1 cellular context compared by ENCODE assay signal in genomic region chr7:3042861-3043489, GRCh38.
TF ChIP-seq lines count a peak whose summit lies in the region.

No MANE protein-coding gene starts in this region.

TF ChIP-seq in HepG2, 621 proteins besides CTCF, POLR2A, EP300 and RAD21:
- TF ChIP-seq USF2 (IDR thresholded peaks at IDR 0.05; ENCODE audit: low read depth, low read length) = no peak
- TF ChIP-seq USF2 (CRISPR knock-in tag; IDR thresholded peaks at IDR 0.05; ENCODE audit: borderline replicate concordance) = no peak
- TF ChIP-seq, protein P1, sequence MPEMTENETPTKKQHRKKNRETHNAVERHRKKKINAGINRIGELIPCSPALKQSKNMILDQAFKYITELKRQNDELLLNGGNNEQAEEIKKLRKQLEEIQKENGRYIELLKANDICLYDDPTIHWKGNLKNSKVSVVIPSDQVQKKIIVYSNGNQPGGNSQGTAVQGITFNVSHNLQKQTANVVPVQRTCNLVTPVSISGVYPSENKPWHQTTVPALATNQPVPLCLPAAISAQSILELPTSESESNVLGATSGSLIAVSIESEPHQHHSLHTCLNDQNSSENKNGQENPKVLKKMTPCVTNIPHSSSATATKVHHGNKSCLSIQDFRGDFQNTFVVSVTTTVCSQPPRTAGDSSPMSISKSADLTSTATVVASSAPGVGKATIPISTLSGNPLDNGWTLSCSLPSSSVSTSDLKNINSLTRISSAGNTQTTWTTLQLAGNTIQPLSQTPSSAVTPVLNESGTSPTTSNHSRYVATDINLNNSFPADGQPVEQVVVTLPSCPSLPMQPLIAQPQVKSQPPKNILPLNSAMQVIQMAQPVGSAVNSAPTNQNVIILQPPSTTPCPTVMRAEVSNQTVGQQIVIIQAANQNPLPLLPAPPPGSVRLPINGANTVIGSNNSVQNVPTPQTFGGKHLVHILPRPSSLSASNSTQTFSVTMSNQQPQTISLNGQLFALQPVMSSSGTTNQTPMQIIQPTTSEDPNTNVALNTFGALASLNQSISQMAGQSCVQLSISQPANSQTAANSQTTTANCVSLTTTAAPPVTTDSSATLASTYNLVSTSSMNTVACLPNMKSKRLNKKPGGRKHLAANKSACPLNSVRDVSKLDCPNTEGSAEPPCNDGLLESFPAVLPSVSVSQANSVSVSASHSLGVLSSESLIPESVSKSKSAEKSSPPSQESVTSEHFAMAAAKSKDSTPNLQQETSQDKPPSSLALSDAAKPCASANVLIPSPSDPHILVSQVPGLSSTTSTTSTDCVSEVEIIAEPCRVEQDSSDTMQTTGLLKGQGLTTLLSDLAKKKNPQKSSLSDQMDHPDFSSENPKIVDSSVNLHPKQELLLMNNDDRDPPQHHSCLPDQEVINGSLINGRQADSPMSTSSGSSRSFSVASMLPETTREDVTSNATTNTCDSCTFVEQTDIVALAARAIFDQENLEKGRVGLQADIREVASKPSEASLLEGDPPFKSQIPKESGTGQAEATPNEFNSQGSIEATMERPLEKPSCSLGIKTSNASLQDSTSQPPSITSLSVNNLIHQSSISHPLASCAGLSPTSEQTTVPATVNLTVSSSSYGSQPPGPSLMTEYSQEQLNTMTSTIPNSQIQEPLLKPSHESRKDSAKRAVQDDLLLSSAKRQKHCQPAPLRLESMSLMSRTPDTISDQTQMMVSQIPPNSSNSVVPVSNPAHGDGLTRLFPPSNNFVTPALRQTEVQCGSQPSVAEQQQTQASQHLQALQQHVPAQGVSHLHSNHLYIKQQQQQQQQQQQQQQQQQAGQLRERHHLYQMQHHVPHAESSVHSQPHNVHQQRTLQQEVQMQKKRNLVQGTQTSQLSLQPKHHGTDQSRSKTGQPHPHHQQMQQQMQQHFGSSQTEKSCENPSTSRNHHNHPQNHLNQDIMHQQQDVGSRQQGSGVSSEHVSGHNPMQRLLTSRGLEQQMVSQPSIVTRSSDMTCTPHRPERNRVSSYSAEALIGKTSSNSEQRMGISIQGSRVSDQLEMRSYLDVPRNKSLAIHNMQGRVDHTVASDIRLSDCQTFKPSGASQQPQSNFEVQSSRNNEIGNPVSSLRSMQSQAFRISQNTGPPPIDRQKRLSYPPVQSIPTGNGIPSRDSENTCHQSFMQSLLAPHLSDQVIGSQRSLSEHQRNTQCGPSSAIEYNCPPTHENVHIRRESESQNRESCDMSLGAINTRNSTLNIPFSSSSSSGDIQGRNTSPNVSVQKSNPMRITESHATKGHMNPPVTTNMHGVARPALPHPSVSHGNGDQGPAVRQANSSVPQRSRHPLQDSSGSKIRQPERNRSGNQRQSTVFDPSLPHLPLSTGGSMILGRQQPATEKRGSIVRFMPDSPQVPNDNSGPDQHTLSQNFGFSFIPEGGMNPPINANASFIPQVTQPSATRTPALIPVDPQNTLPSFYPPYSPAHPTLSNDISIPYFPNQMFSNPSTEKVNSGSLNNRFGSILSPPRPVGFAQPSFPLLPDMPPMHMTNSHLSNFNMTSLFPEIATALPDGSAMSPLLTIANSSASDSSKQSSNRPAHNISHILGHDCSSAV (CRISPR knock-in tag; IDR thresholded peaks at IDR 0.05; ENCODE audit: borderline replicate concordance) = no peak
- TF ChIP-seq HNRNPUL1 (IDR thresholded peaks at IDR 0.05; ENCODE audit: low read depth, low read length) = no peak
- no peak for TF ChIP-seq ZNF747 (CRISPR knock-in tag; IDR thresholded peaks at IDR 0.05; ENCODE audit: borderline replicate concordance)
- no peak for TF ChIP-seq ZBTB10 (CRISPR knock-in tag; IDR thresholded peaks at IDR 0.05; ENCODE audit: borderline replicate concordance)
- TF ChIP-seq, protein P2, sequence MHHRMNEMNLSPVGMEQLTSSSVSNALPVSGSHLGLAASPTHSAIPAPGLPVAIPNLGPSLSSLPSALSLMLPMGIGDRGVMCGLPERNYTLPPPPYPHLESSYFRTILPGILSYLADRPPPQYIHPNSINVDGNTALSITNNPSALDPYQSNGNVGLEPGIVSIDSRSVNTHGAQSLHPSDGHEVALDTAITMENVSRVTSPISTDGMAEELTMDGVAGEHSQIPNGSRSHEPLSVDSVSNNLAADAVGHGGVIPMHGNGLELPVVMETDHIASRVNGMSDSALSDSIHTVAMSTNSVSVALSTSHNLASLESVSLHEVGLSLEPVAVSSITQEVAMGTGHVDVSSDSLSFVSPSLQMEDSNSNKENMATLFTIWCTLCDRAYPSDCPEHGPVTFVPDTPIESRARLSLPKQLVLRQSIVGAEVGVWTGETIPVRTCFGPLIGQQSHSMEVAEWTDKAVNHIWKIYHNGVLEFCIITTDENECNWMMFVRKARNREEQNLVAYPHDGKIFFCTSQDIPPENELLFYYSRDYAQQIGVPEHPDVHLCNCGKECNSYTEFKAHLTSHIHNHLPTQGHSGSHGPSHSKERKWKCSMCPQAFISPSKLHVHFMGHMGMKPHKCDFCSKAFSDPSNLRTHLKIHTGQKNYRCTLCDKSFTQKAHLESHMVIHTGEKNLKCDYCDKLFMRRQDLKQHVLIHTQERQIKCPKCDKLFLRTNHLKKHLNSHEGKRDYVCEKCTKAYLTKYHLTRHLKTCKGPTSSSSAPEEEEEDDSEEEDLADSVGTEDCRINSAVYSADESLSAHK (CRISPR knock-in tag; IDR thresholded peaks at IDR 0.05; ENCODE audit: borderline replicate concordance) = no peak
- TF ChIP-seq ZNF224 (CRISPR knock-in tag; IDR thresholded peaks at IDR 0.05) = no peak
- TF ChIP-seq, protein P3, sequence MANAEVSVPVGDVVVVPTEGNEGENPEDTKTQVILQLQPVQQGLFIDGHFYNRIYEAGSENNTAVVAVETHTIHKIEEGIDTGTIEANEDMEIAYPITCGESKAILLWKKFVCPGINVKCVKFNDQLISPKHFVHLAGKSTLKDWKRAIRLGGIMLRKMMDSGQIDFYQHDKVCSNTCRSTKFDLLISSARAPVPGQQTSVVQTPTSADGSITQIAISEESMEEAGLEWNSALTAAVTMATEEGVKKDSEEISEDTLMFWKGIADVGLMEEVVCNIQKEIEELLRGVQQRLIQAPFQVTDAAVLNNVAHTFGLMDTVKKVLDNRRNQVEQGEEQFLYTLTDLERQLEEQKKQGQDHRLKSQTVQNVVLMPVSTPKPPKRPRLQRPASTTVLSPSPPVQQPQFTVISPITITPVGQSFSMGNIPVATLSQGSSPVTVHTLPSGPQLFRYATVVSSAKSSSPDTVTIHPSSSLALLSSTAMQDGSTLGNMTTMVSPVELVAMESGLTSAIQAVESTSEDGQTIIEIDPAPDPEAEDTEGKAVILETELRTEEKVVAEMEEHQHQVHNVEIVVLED (CRISPR knock-in tag; IDR thresholded peaks at IDR 0.05; ENCODE audit: borderline replicate concordance) = no peak
- TF ChIP-seq AGO1 (IDR thresholded peaks at IDR 0.05; ENCODE audit: low read depth, low read length, poor library complexity, severe bottlenecking) = no peak
- no peak for TF ChIP-seq MLXIP (CRISPR knock-in tag; IDR thresholded peaks at IDR 0.05; ENCODE audit: borderline replicate concordance)
- TF ChIP-seq HOXA3 (CRISPR knock-in tag; IDR thresholded peaks at IDR 0.05) = no peak
- TF ChIP-seq TAF1 (CRISPR knock-in tag; IDR thresholded peaks at IDR 0.05) = no peak
- no peak for TF ChIP-seq RFX1 (IDR thresholded peaks at IDR 0.05)
- TF ChIP-seq GATA4 (IDR thresholded peaks at IDR 0.05; ENCODE audit: borderline replicate concordance, low read depth) = no peak
